Comparison of ENCODE assay signal across 8 cellular contexts in genomic region chr2:25877431-25878360, GRCh38. TPM values are rescaled to one million over a fixed set of nuclear protein-coding genes. Genes with fewer than 3 reads are reported as not detected.
A peak's percentile ranks its signal among the peaks of the same experiment; 100 is the strongest.
DNase-seq lines count a peak whose midpoint lies in the region; ATAC-seq and TF ChIP-seq lines count a peak whose summit lies in the region.

No MANE protein-coding gene starts in this region.

- WGBS in stomach, 5 donors = 0 to 1% (median 0%) methylated on average over 36 to 64 of the region's 64 CpGs

- DNase-seq in DMS 273 (lab: John Stamatoyannopoulos, UW; ENCODE audit: unreplicated experiment) = peak; percentile 90
- DNase-seq in RKO (ENCODE audit: low spot score) = peak; percentile 85
- DNase-seq in activated T-helper 9 cell treated with anti-CD3 and anti-CD28 coated beads, Interleukin-2, amount 50 U/mL, for 16 hours (ENCODE audit: low read depth) = peak; percentile 23
- DNase-seq in fibroblast of the conjunctiva (ENCODE audit: low read depth) = peak; percentile 6
- DNase-seq in neural crest cell (ENCODE audit: low read depth, low spot score) = peak; percentile 20
- DNase-seq in stomach = peak; percentile 49

- H3K9me3 ChIP-seq in stomach = no peaks in the 10 kb centered on the region

- no peaks in the 10 kb centered on the region for H3K9me3 Mint-ChIP-seq in neural crest cell

- H3K36me3 Mint-ChIP-seq in neural crest cell (ENCODE audit: low read depth) = no peaks in the 10 kb centered on the region

- H3K27me3 Mint-ChIP-seq in neural crest cell (ENCODE audit: low read depth) = peaks cover 25% of the 10 kb centered on the region

- H3K27me3 ChIP-seq in stomach = peaks cover 0 to 10% (median 0%) of the 10 kb centered on the region in 3 donors

- peak overlapping the region; percentile 86 for H3K27ac Mint-ChIP-seq in neural crest cell (ENCODE audit: unreplicated experiment)

- ATAC-seq in GM21528 (IDR thresholded peaks at IDR 0.05; ENCODE audit: low FRiP score, unreplicated experiment) = peak; percentile 50

- H3K4me3 ChIP-seq in stomach = peak overlapping the region; percentile 70 to 96 (median 80)

- peaks cover 0 to 14% (median 12%) of the 10 kb centered on the region in 4 donors for H3K36me3 ChIP-seq in stomach

- TF ChIP-seq EP300 in Ishikawa (IDR thresholded peaks at IDR 0.05; ENCODE audit: borderline replicate concordance) (no peak), stomach (IDR thresholded peaks at IDR 0.05) (no peak)

- TF ChIP-seq POLR2A in stomach (IDR thresholded peaks at IDR 0.05) = no peak

- TF ChIP-seq RAD21 in Ishikawa (IDR thresholded peaks at IDR 0.05; ENCODE audit: low read depth) = no peak

- peak overlapping the region; percentile 88 to 98 (median 96) for H3K27ac ChIP-seq in stomach

- H3K4me3 Mint-ChIP-seq in neural crest cell = peak overlapping the region; percentile 95

- TF ChIP-seq CTCF in neural crest cell (conservative IDR thresholded peaks at IDR 0.05) = no peak
- TF ChIP-seq CTCF in stomach (IDR thresholded peaks at IDR 0.05) = no peak

- peaks cover 24% of the 10 kb centered on the region for H3K4me1 Mint-ChIP-seq in neural crest cell

- intact Hi-C loops in stomach (cut with DNase I; ENCODE audit: low total_unique reads) = no loop called here

- peaks cover 12 to 47% (median 25%) of the 10 kb centered on the region in 4 donors for H3K4me1 ChIP-seq in stomach

TF ChIP-seq in Ishikawa, 13 proteins besides CTCF, POLR2A, EP300 and RAD21:
- TF ChIP-seq FOXM1 (IDR thresholded peaks at IDR 0.05; ENCODE audit: borderline replicate concordance, low read depth) (0 out of 2 replicates have a peak, but pooled peaks have one; percentile 17), TAF1 (IDR thresholded peaks at IDR 0.05; ENCODE audit: low read depth) (no peak; the same call in 1 of the 2 replicates), MAX (IDR thresholded peaks at IDR 0.05) (peak; percentile 40; the same call in 1 of the 2 replicates)

RNA-seq across cellular contexts. Expression of gene ASXL2, which starts 0.6 kb away (rescaled TPM):
- 22.7 and 25.5 TPM in 2 replicates for total RNA-seq in neural crest cell
- total RNA-seq in stomach = 10 to 100 TPM; 12.7 to 26.5 (median 19.2) TPM
- polyA plus RNA-seq in stomach = 1 to 10 TPM; 1.6 to 2.4 (median 1.8) TPM

Comparison
In these comparisons a context has a peak if more than half of its experiments do, and no peak if none do; other contexts are left out.
1. Peak in every context shown above with its lines: DNase-seq, ATAC-seq, H3K4me3 ChIP-seq and H3K27ac ChIP-seq.
2. DNase-seq: peak in every context shown above with its lines; median percentile 90 in DMS 273; 85 in RKO; 49 in stomach; 23 in activated T-helper 9 cell treated with anti-CD3 and anti-CD28 coated beads, Interleukin-2, amount 50 U/mL, for 16 hours; 20 in neural crest cell; 6 in fibroblast of the conjunctiva.